11 cellular contexts compared by ENCODE assay signal in genomic region chr19:17842663-17843313, GRCh38. TPM values are rescaled to one million over a fixed set of nuclear protein-coding genes. Genes with fewer than 3 reads are reported as not detected.
DNase-seq lines count a peak whose midpoint lies in the region; ATAC-seq and TF ChIP-seq lines count a peak whose summit lies in the region.
"Had no signal": no experiment of that assay in that cellular context is flagged by ENCODE, and none has a peak within 500 bp of the region (broad histone marks: within the 10 kb centered on the region; RNA-seq: fewer than 3 reads in every experiment).

No MANE protein-coding gene starts in this region.

- no peak overlapping the region for H3K9ac ChIP-seq in muscle layer of colon (ENCODE audit: low read length)
- H3K9ac ChIP-seq: KMS-11 had no signal

- intact Hi-C loops in left ventricle myocardium inferior (cut with micrococcal nuclease) (no loop called here), Right ventricle myocardium inferior (cut with DNase I) (no loop called here)

- DNase-seq in left ventricle myocardium inferior (no peak), Right ventricle myocardium inferior (ENCODE audit: missing footprints) (no peak), NCI-H1930 (lab: John Stamatoyannopoulos, UW) (no peak), NCI-H345 (lab: John Stamatoyannopoulos, UW) (no peak)
- no peak for DNase-seq in activated T-cell treated with anti-CD3 and anti-CD28 coated beads, Interleukin-2, amount 50 U/mL, for 48 hours

- H3K27ac ChIP-seq in left ventricle myocardium inferior (replicated peaks) = no peak overlapping the region
- H3K27ac ChIP-seq in ectodermal cell (ENCODE audit: insufficient read depth, low read depth, low read length, poor library complexity, severe bottlenecking) = no peak overlapping the region
- H3K27ac ChIP-seq in muscle layer of colon (ENCODE audit: low read depth, low read length) = peak overlapping the region; percentile 34
- H3K27ac ChIP-seq: KMS-11 had no signal

- H3K9me3 ChIP-seq in left ventricle myocardium inferior (replicated peaks) (no peaks in the 10 kb centered on the region), ectodermal cell (ENCODE audit: control insufficient read depth, low read length) (no peaks in the 10 kb centered on the region), muscle layer of colon (ENCODE audit: low read length) (no peaks in the 10 kb centered on the region)
- H3K9me3 ChIP-seq: mucosa of descending colon had no signal

- 75 to 76% methylated on average over 21 of the region's 21 CpGs for WGBS in ectodermal cell, 2 experiments

- no peaks in the 10 kb centered on the region for H3K36me3 ChIP-seq in left ventricle myocardium inferior
- H3K36me3 ChIP-seq in ectodermal cell (ENCODE audit: control insufficient read depth, insufficient read depth, low read length) = no peaks in the 10 kb centered on the region
- no peaks in the 10 kb centered on the region for H3K36me3 ChIP-seq in muscle layer of colon (ENCODE audit: insufficient read depth, low read length)

- ATAC-seq in Right ventricle myocardium inferior (no peak), HG02759 (IDR thresholded peaks at IDR 0.05; ENCODE audit: unreplicated experiment) (no peak)

- H3K27me3 ChIP-seq in left ventricle myocardium inferior (ENCODE audit: low read depth) (peaks cover 98% of the 10 kb centered on the region), ectodermal cell (ENCODE audit: control insufficient read depth, insufficient read depth, low read length, poor library complexity, severe bottlenecking) (peaks cover 44% of the 10 kb centered on the region), muscle layer of colon (ENCODE audit: control insufficient read depth in 1 of 2, insufficient read depth in 2 of 2, low read length in 2 of 2) (peaks cover 5 to 34% of the 10 kb centered on the region in 2 donors)

- TF ChIP-seq CTCF in left ventricle myocardium inferior (IDR thresholded peaks at IDR 0.05; ENCODE audit: borderline replicate concordance) = no peak

- peaks cover 20% of the 10 kb centered on the region for H3K4me1 ChIP-seq in left ventricle myocardium inferior
- H3K4me1 ChIP-seq in ectodermal cell (ENCODE audit: control insufficient read depth, insufficient read depth, low read length) = peaks cover 9% of the 10 kb centered on the region
- no peaks in the 10 kb centered on the region for H3K4me1 ChIP-seq in muscle layer of colon (ENCODE audit: insufficient read depth, low read length)

- H3K4me3 ChIP-seq in left ventricle myocardium inferior (peak overlapping the region; percentile 51), ectodermal cell (ENCODE audit: insufficient read depth, low read depth, low read length) (peak overlapping the region; percentile 15), muscle layer of colon (ENCODE audit: low read depth in 1 of 2, low read length in 2 of 2) (peak overlapping the region in 1 of 2 donors; percentile 20)
- H3K4me3 ChIP-seq: mucosa of descending colon had no signal

RNA-seq across cellular contexts. Expression of gene JAK3, which starts 5.0 kb away (rescaled TPM):
- total RNA-seq in left ventricle myocardium inferior (1.7 TPM), Right ventricle myocardium inferior (1.9 TPM)
- 1.8 TPM for polyA plus RNA-seq in ectodermal cell (2013, experiment 1 of 4)
- 1.6 TPM for polyA plus RNA-seq in ectodermal cell (2013, experiment 2 of 4)
- 1.7 TPM for polyA plus RNA-seq in ectodermal cell (2013, experiment 3 of 4)
- 1.7 TPM for polyA plus RNA-seq in ectodermal cell (2013, experiment 4 of 4)

RNA-seq across cellular contexts. Expression of gene RPL18A, which starts 16.9 kb away (rescaled TPM):
- total RNA-seq in left ventricle myocardium inferior (767 TPM), Right ventricle myocardium inferior (860 TPM)
- polyA plus RNA-seq in ectodermal cell (2013, experiment 1 of 4) = 3,317 TPM
- polyA plus RNA-seq in ectodermal cell (2013, experiment 2 of 4) = 3,326 TPM
- polyA plus RNA-seq in ectodermal cell (2013, experiment 3 of 4) = 3,027 TPM
- 3,176 TPM for polyA plus RNA-seq in ectodermal cell (2013, experiment 4 of 4)

RNA-seq across cellular contexts. Expression of gene INSL3, which starts 21.5 kb away (rescaled TPM):
- not detected for total RNA-seq in left ventricle myocardium inferior
- not detected for total RNA-seq in Right ventricle myocardium inferior
- not detected for polyA plus RNA-seq in ectodermal cell (2013, experiment 1 of 4)
- 0.37 TPM for polyA plus RNA-seq in ectodermal cell (2013, experiment 2 of 4)
- polyA plus RNA-seq in ectodermal cell (2013, experiment 3 of 4) = 0.69 TPM
- not detected for polyA plus RNA-seq in ectodermal cell (2013, experiment 4 of 4)
- total RNA-seq: frontal cortex, mucosa of descending colon had no signal

RNA-seq across cellular contexts. Expression of gene SLC5A5, which starts 29.0 kb away (rescaled TPM):
- total RNA-seq in left ventricle myocardium inferior (not detected), Right ventricle myocardium inferior (not detected)
- 0.63 TPM for polyA plus RNA-seq in ectodermal cell (2013, experiment 1 of 4)
- polyA plus RNA-seq in ectodermal cell (2013, experiment 2 of 4) = 0.64 TPM
- polyA plus RNA-seq in ectodermal cell (2013, experiment 3 of 4) = 0.48 TPM
- 0.89 TPM for polyA plus RNA-seq in ectodermal cell (2013, experiment 4 of 4)

RNA-seq across cellular contexts. Expression of gene B3GNT3, which starts 47.9 kb away (rescaled TPM):
- total RNA-seq in left ventricle myocardium inferior (not detected), Right ventricle myocardium inferior (not detected)
- not detected for polyA plus RNA-seq in ectodermal cell (2013, experiment 1 of 4)
- not detected for polyA plus RNA-seq in ectodermal cell (2013, experiment 2 of 4)
- polyA plus RNA-seq in ectodermal cell (2013, experiment 3 of 4) = not detected
- not detected for polyA plus RNA-seq in ectodermal cell (2013, experiment 4 of 4)
- total RNA-seq: frontal cortex had no signal
